ENCODE assay signal across 19 cellular contexts in the genomic region with DNA sequence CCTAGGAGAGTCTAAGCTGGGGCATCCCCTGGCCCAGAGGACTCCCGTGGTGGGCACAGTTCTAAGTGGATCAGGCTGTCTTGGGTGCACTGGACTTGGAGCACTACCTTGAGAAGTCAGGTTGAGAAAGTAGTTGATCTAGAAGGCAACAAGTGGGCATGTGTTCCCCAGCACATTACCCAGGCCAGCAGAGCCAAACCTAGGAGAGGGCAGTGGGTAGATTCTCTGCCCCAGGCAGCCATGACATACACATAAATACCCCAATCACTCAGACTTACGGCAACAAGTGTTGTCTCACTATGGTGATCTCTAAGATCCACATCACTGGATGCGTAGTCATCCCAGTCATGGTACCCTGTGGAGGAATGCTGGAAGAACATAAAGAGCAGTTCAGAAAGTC. TPM values are rescaled to one million over a fixed set of nuclear protein-coding genes. Genes with fewer than 3 reads are reported as not detected.
DNase-seq lines count a peak whose midpoint lies in the region; ATAC-seq and TF ChIP-seq lines count a peak whose summit lies in the region.
"Had no signal": no experiment of that assay in that cellular context is flagged by ENCODE, and none has a peak within 500 bp of the region (broad histone marks: within the 10 kb centered on the region; RNA-seq: fewer than 3 reads in every experiment).

No MANE protein-coding gene starts in this region.

- peaks cover 28 to 36% of the 10 kb centered on the region in 2 experiments for H3K4me1 ChIP-seq in neutrophil (ENCODE audit: control insufficient read depth in 1 of 2, insufficient read depth in 1 of 2, low read depth in 1 of 2, low read length in 1 of 2)
- H3K4me1 ChIP-seq in MM.1S (ENCODE audit: low read length): peaks cover 13% of the 10 kb centered on the region

- no peak overlapping the region for H3K4me3 Mint-ChIP-seq in activated T-cell treated with anti-CD3 and anti-CD28 coated beads, Interleukin-2, amount 50 U/mL, for 24 hours
- H3K4me3 Mint-ChIP-seq in activated naive CD8-positive, alpha-beta T cell treated with anti-CD3 and anti-CD28 coated beads for 36 hours: no peak overlapping the region

- H3K9me2 ChIP-seq in MM.1S (replicated peaks; ENCODE audit: insufficient read depth, low read length): no peaks in the 10 kb centered on the region

- no peak overlapping the region for H3K9ac ChIP-seq in MM.1S (ENCODE audit: low read length)

- H3K36me3 ChIP-seq in neutrophil (peaks cover 66% of the 10 kb centered on the region), MM.1S (replicated peaks; ENCODE audit: insufficient read depth, low read length) (peaks cover 7% of the 10 kb centered on the region; the same call in 1 of the 2 replicates)
- H3K36me3 ChIP-seq: ovary had no signal

- TF ChIP-seq CTCF in neutrophil (IDR thresholded peaks at IDR 0.05) (no peak), MM.1S (IDR thresholded peaks at IDR 0.05; ENCODE audit: low read length) (no peak)

- H3K27me3 ChIP-seq in neutrophil: no peaks in the 10 kb centered on the region
- no peaks in the 10 kb centered on the region for H3K27me3 ChIP-seq in MM.1S (replicated peaks; ENCODE audit: insufficient read depth, low read length)
- H3K27me3 ChIP-seq: ascending aorta, foreskin keratinocyte, hepatocyte, ovary had no signal

- no peak overlapping the region for H3K4me2 ChIP-seq in MM.1S (ENCODE audit: low read depth, low read length)
- H3K4me2 ChIP-seq: hepatocyte had no signal

- peaks cover 96% of the 10 kb centered on the region for H3K36me3 Mint-ChIP-seq in activated T-cell treated with anti-CD3 and anti-CD28 coated beads, Interleukin-2, amount 50 U/mL, for 24 hours (ENCODE audit: low read depth)
- peaks cover 50% of the 10 kb centered on the region for H3K36me3 Mint-ChIP-seq in activated naive CD8-positive, alpha-beta T cell treated with anti-CD3 and anti-CD28 coated beads for 36 hours

- peaks cover 51% of the 10 kb centered on the region for H3K79me2 ChIP-seq in MM.1S (ENCODE audit: low read length)

- no peaks in the 10 kb centered on the region for H4K20me1 ChIP-seq in MM.1S (ENCODE audit: insufficient read depth, low read length)

- H3F3A ChIP-seq in MM.1S (ENCODE audit: insufficient read depth, low read length): peaks cover 16% of the 10 kb centered on the region

- H3K27ac ChIP-seq in neutrophil (peak overlapping the region; percentile 94), MM.1S (ENCODE audit: low read length) (no peak overlapping the region)
- H3K27ac ChIP-seq: ascending aorta, foreskin keratinocyte, lower lobe of right lung, ovary had no signal

- H2AFZ ChIP-seq in MM.1S (ENCODE audit: low read length): no peak overlapping the region
- H2AFZ ChIP-seq: hepatocyte had no signal

- H3K27me3 Mint-ChIP-seq in activated T-cell treated with anti-CD3 and anti-CD28 coated beads, Interleukin-2, amount 50 U/mL, for 24 hours: no peaks in the 10 kb centered on the region
- H3K27me3 Mint-ChIP-seq in activated naive CD8-positive, alpha-beta T cell treated with anti-CD3 and anti-CD28 coated beads for 36 hours: no peaks in the 10 kb centered on the region
- H3K27me3 Mint-ChIP-seq: IgD-negative memory B cell had no signal

- H3K9me3 ChIP-seq in neutrophil (no peaks in the 10 kb centered on the region), MM.1S (replicated peaks; ENCODE audit: insufficient read depth, low read length) (no peaks in the 10 kb centered on the region)
- H3K9me3 ChIP-seq: ascending aorta, lower lobe of right lung, ovary had no signal

- H3K4me1 Mint-ChIP-seq in activated T-cell treated with anti-CD3 and anti-CD28 coated beads, Interleukin-2, amount 50 U/mL, for 24 hours (ENCODE audit: low read depth): peaks cover 31% of the 10 kb centered on the region
- H3K4me1 Mint-ChIP-seq in activated naive CD8-positive, alpha-beta T cell treated with anti-CD3 and anti-CD28 coated beads for 36 hours: peaks cover 29% of the 10 kb centered on the region

- no peak for ATAC-seq in GM21723 (IDR thresholded peaks at IDR 0.05; ENCODE audit: unreplicated experiment)
- ATAC-seq: foreskin keratinocyte, lower lobe of right lung, right cardiac atrium had no signal

- no peak for DNase-seq in activated T-cell treated with anti-CD3 and anti-CD28 coated beads, Interleukin-2, amount 50 U/mL, for 24 hours
- DNase-seq in activated T-cell treated with anti-CD3 and anti-CD28 coated beads, Interleukin-2, amount 50 U/mL, for 48 hours: no peak
- DNase-seq in M059J (ENCODE audit: low read depth) (peak; percentile 12), MM.1S (no peak), occipital lobe (lab: John Stamatoyannopoulos, UW) (no peak)
- DNase-seq in activated naive CD8-positive, alpha-beta T cell treated with anti-CD3 and anti-CD28 coated beads for 36 hours: no peak
- DNase-seq: ACHN, C1 segment of cervical spinal cord, erythroblast, foreskin keratinocyte, lower lobe of right lung, NCI-H1436 treated with DMSO at 0.1 percent for 48 hours, ovary, right cardiac atrium had no signal

- H3K9me3 Mint-ChIP-seq in activated T-cell treated with anti-CD3 and anti-CD28 coated beads, Interleukin-2, amount 50 U/mL, for 24 hours: no peaks in the 10 kb centered on the region
- no peaks in the 10 kb centered on the region for H3K9me3 Mint-ChIP-seq in activated naive CD8-positive, alpha-beta T cell treated with anti-CD3 and anti-CD28 coated beads for 36 hours
- H3K9me3 Mint-ChIP-seq: IgD-negative memory B cell had no signal

- no peak overlapping the region for H3K4me3 ChIP-seq in neutrophil (ENCODE audit: low read depth in 1 of 2, low read length in 1 of 2)
- H3K4me3 ChIP-seq in MM.1S (ENCODE audit: low read length): no peak overlapping the region
- H3K4me3 ChIP-seq: ascending aorta, hepatocyte, lower lobe of right lung, ovary had no signal

- peak overlapping the region; percentile 97 for H3K27ac Mint-ChIP-seq in activated T-cell treated with anti-CD3 and anti-CD28 coated beads, Interleukin-2, amount 50 U/mL, for 24 hours
- H3K27ac Mint-ChIP-seq in activated naive CD8-positive, alpha-beta T cell treated with anti-CD3 and anti-CD28 coated beads for 36 hours: peak overlapping the region; percentile 34

RNA-seq across cellular contexts. Expression of gene PMF1, which starts 1.6 kb away (rescaled TPM):
- 96.1 and 109 TPM in 2 replicates for total RNA-seq in M059J (2014; rRNA removed; shearing (Covaris generic))
- total RNA-seq in activated naive CD8-positive, alpha-beta T cell treated with anti-CD3 and anti-CD28 coated beads for 36 hours: 10 to 100 TPM; 83.4 to 87.3 TPM
- 29.2 TPM for total RNA-seq in occipital lobe

RNA-seq across cellular contexts. Expression of gene SLC25A44, which starts 17.3 kb away (rescaled TPM):
- 18.5 and 25.8 TPM in 2 replicates for total RNA-seq in M059J (2014; rRNA removed; shearing (Covaris generic))
- total RNA-seq in activated naive CD8-positive, alpha-beta T cell treated with anti-CD3 and anti-CD28 coated beads for 36 hours: 10 to 100 TPM; 55.0 to 60.7 TPM
- 9.7 TPM for total RNA-seq in occipital lobe

RNA-seq across cellular contexts. Expression of gene BGLAP, which starts 30.7 kb away (rescaled TPM):
- not detected in 2 replicates for total RNA-seq in M059J (2014; rRNA removed; shearing (Covaris generic))
- total RNA-seq in activated naive CD8-positive, alpha-beta T cell treated with anti-CD3 and anti-CD28 coated beads for 36 hours: 1 to 10 TPM; 1.6 to 2.2 TPM
- total RNA-seq in occipital lobe: not detected

RNA-seq across cellular contexts. Expression of gene PAQR6, which starts 36.6 kb away (rescaled TPM):
- 0.37 and 1.0 TPM in 2 replicates for total RNA-seq in M059J (2014; rRNA removed; shearing (Covaris generic))
- 1 to 10 TPM; 4.4 to 4.9 TPM for total RNA-seq in activated naive CD8-positive, alpha-beta T cell treated with anti-CD3 and anti-CD28 coated beads for 36 hours
- 8.6 TPM for total RNA-seq in occipital lobe
- total RNA-seq: ascending aorta had no signal

RNA-seq across cellular contexts. Expression of gene SEMA4A, which starts 57.9 kb away (rescaled TPM):
- total RNA-seq in M059J (2014; rRNA removed; shearing (Covaris generic)): 0.37 and 1.3 TPM in 2 replicates
- total RNA-seq in activated naive CD8-positive, alpha-beta T cell treated with anti-CD3 and anti-CD28 coated beads for 36 hours: 10 to 100 TPM; 13.2 to 16.1 TPM
- total RNA-seq in occipital lobe: 13.6 TPM
